In genomic region chr4:88007304-88008132, GRCh38 we compare ENCODE assay signal across 1 cellular context.
A peak's percentile ranks its signal among the peaks of the same experiment; 100 is the strongest.
TF ChIP-seq lines count a peak whose summit lies in the region.

Gene PKD2 (plus strand): TSS chr4:88007635. CDS start chr4:88007734, 99 bp downstream.

TF ChIP-seq in GM12878, 131 proteins besides CTCF, POLR2A, EP300 and RAD21 (continued from another document):
- peak; percentile 69 to 92; a peak in 3 of 4 replicates for TF ChIP-seq BHLHE40 (IDR thresholded peaks at IDR 0.05; ENCODE audit: borderline replicate concordance in 1 of 2, low read depth in 2 of 2, low read length in 1 of 2)
- TF ChIP-seq MAX (IDR thresholded peaks at IDR 0.05; ENCODE audit: low read depth, low read length): peak; percentile 30; the same call in 1 of the 2 replicates
- peak; percentile 43; the same call in 1 of the 2 replicates for TF ChIP-seq GATAD2B (conservative IDR thresholded peaks at IDR 0.05; ENCODE audit: low read depth)
- TF ChIP-seq RB1 (IDR thresholded peaks at IDR 0.05; ENCODE audit: borderline replicate concordance): 0 out of 2 replicates have a peak, but pooled peaks have one; percentile 42
- TF ChIP-seq DPF2 (IDR thresholded peaks at IDR 0.05): peak; percentile 26; the same call in 1 of the 2 replicates
- TF ChIP-seq IKZF1 (conservative IDR thresholded peaks at IDR 0.05): peak; percentile 65
- 0 out of 2 replicates have a peak, but pooled peaks have one; percentile 27 for TF ChIP-seq NR2F1 (conservative IDR thresholded peaks at IDR 0.05)
TF ChIP-seq in GM12878: peak in this region for 12.
